In the genomic region with DNA sequence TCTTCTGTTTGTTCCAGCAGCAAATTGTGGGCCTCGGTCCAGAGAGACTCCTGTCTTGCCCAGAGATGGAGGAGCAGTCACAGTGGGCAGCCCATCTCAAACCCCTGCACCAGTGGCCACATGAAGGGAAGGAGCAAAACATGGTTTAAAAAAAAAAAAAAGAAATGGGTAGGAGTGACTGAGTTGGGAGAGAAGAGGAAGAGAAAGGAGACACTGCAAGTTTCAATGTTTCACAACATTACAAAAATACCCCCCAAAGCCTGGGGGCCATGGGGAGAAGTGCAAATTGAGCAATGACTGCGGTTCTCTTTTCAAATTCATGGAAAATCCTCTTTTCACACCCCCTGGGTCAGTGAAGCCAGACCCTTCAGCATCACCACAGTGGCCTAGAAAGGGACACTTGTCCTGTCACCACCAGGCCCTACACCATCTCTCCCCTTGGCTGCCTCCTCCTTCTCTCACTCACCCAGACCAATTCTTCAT, we compare ENCODE assay signal across 16 cellular contexts.
A peak's percentile ranks its signal among the peaks of the same experiment; 100 is the strongest.
DNase-seq lines count a peak whose midpoint lies in the region; ATAC-seq and TF ChIP-seq lines count a peak whose summit lies in the region.
"Had no signal": no experiment of that assay in that cellular context is flagged by ENCODE, and none has a peak within 500 bp of the region (broad histone marks: within the 10 kb centered on the region; RNA-seq: fewer than 3 reads in every experiment).

No MANE protein-coding gene starts in this region.

- H3K36me3 ChIP-seq in heart right ventricle (no peaks in the 10 kb centered on the region), H7 (replicated peaks; ENCODE audit: control insufficient read depth, insufficient read depth, low read length) (no peaks in the 10 kb centered on the region)

- H3K9me3 Mint-ChIP-seq in CD14-positive monocyte = peaks cover 0 to 7% (median 0%) of the 10 kb centered on the region in 7 donors
- peaks cover 1% of the 10 kb centered on the region for H3K9me3 Mint-ChIP-seq in progenitor cell of endocrine pancreas (ENCODE audit: low read depth)

- peak overlapping the region in 1 of 2 donors; percentile 59 for H3K4me3 Mint-ChIP-seq in CD14-positive monocyte
- H3K4me3 Mint-ChIP-seq in progenitor cell of endocrine pancreas (ENCODE audit: low read depth) = no peak overlapping the region
- H3K4me3 Mint-ChIP-seq: activated CD4-positive, alpha-beta T cell treated with anti-CD3 and anti-CD28 coated beads, Interleukin-2, amount 10 ng/mL, durations not matched to agents 24 days and 14 days had no signal

- ATAC-seq in heart right ventricle (peak in 3 of 8 donors; percentile 2 to 22 (median 7)), GM18511 (IDR thresholded peaks at IDR 0.05; ENCODE audit: unreplicated experiment) (no peak), HG03442 (IDR thresholded peaks at IDR 0.05; ENCODE audit: unreplicated experiment) (no peak)

- peak overlapping the region in 8 of 10 donors; percentile 2 to 90 (median 62) for H3K27ac ChIP-seq in heart right ventricle
- H3K27ac ChIP-seq: KMS-11 had no signal

- peaks cover 4 to 87% (median 67%) of the 10 kb centered on the region in 9 donors for H3K4me1 ChIP-seq in heart right ventricle

- TF ChIP-seq CTCF in CD14-positive monocyte (IDR thresholded peaks at IDR 0.05) (peak; percentile 2), heart right ventricle (IDR thresholded peaks at IDR 0.05) (no peak), progenitor cell of endocrine pancreas (IDR thresholded peaks at IDR 0.05; ENCODE audit: unreplicated experiment) (no peak)

- H3K27me3 Mint-ChIP-seq in CD14-positive monocyte (ENCODE audit: low read depth in 3 of 3) (peaks cover 0 to 7% (median 0%) of the 10 kb centered on the region in 3 donors), progenitor cell of endocrine pancreas (no peaks in the 10 kb centered on the region)
- H3K27me3 Mint-ChIP-seq: activated CD4-positive, alpha-beta T cell treated with anti-CD3 and anti-CD28 coated beads, Interleukin-2, amount 10 ng/mL, durations not matched to agents 24 days and 14 days had no signal

- H3K27me3 ChIP-seq in heart right ventricle = no peaks in the 10 kb centered on the region
- H3K27me3 ChIP-seq in H7 (ENCODE audit: control insufficient read depth, insufficient read depth, low read length) = no peaks in the 10 kb centered on the region

- peaks cover 2 to 3% of the 10 kb centered on the region in 2 donors for H3K36me3 Mint-ChIP-seq in CD14-positive monocyte
- H3K36me3 Mint-ChIP-seq in progenitor cell of endocrine pancreas (ENCODE audit: insufficient read depth) = no peaks in the 10 kb centered on the region

- peak overlapping the region; percentile 93 to 99 (median 98) for H3K27ac Mint-ChIP-seq in CD14-positive monocyte
- H3K27ac Mint-ChIP-seq in progenitor cell of endocrine pancreas = peak overlapping the region; percentile 62
- H3K27ac Mint-ChIP-seq: activated CD4-positive, alpha-beta T cell treated with anti-CD3 and anti-CD28 coated beads, Interleukin-2, amount 10 ng/mL, durations not matched to agents 24 days and 14 days had no signal

- WGBS in heart right ventricle, 2 donors = 72 to 74% methylated on average over 2 of the region's 2 CpGs

- intact Hi-C loops in CD14-positive monocyte (cut with micrococcal nuclease) (loop anchor here (5.0 to 10.0 kb wide), 4 partner anchors 87 to 295 kb away; partner anchors contain the start of gene ZFP36L2 (in 2 of the 2)), heart right ventricle (cut with DNase I) (no loop called here)

- no peak overlapping the region for H3K4me3 ChIP-seq in heart right ventricle
- no peak overlapping the region for H3K4me3 ChIP-seq in H7 (ENCODE audit: insufficient read depth, low read depth, low read length)
- H3K4me3 ChIP-seq: lung had no signal

- H3K4me1 Mint-ChIP-seq in CD14-positive monocyte (peaks cover 94% of the 10 kb centered on the region), progenitor cell of endocrine pancreas (ENCODE audit: low read depth) (peaks cover 23% of the 10 kb centered on the region)

- DNase-seq in CD14-positive monocyte (ENCODE audit: low spot score) (peak; percentile 67), OCI-M1 (lab: John Stamatoyannopoulos, UW) (peak; percentile 39), heart right ventricle (no peak), progenitor cell of endocrine pancreas (ENCODE audit: low spot score, unreplicated experiment) (no peak), H7 (no peak)
- DNase-seq in NK-92 treated with Interleukin-12 subunit alpha and Interleukin-12 subunit beta, amount 100 ng/mL, for 24 hours (lab: John Stamatoyannopoulos, UW) = no peak
- DNase-seq: activated CD4-positive, alpha-beta T cell treated with anti-CD3 and anti-CD28 coated beads, Interleukin-2, amount 10 ng/mL, durations not matched to agents 24 days and 14 days; activated gamma-delta T cell; dermis blood vessel endothelial cell; glutamatergic neuron; NCI-H446; SW 1271 had no signal

- no peaks in the 10 kb centered on the region for H3K9me3 ChIP-seq in heart right ventricle

Comparison
In these comparisons a context has a peak if more than half of its experiments do, and no peak if none do; other contexts are left out.
1. DNase-seq: peak in CD14-positive monocyte (single experiment) and OCI-M1 (single experiment); none in heart right ventricle (0 of 2), progenitor cell of endocrine pancreas (single experiment), H7 (single experiment) and NK-92 treated with Interleukin-12 subunit alpha and Interleukin-12 subunit beta, amount 100 ng/mL, for 24 hours (single experiment).
2. intact Hi-C loops: an anchor here in CD14-positive monocyte (5.0 to 10.0 kb wide); none called in heart right ventricle.